Comparison of ENCODE assay signal across 8 cellular contexts in genomic region chr7:149028346-149029109, GRCh38. TPM values are rescaled to one million over a fixed set of nuclear protein-coding genes. Genes with fewer than 3 reads are reported as not detected.
DNase-seq lines count a peak whose midpoint lies in the region; ATAC-seq and TF ChIP-seq lines count a peak whose summit lies in the region.

Gene PDIA4, minus strand, starts transcription at chr7:149028505. Its CDS starts 97 bp downstream, at chr7:149028408.

- intact Hi-C loops in activated T-helper 2 cell treated with anti-CD3 and anti-CD28 coated beads, Interferon-gamma antibody, Interleukin-2, Interleukin-4, amounts not matched to agents 10 μg/mL and 5 μg/mL and 100 μg/mL, durations not matched to agents 14 hours and 24 hours and 36 hours (cut with micrococcal nuclease): loop anchor here (1.0 to 10.0 kb wide), 10 partner anchors 37 to 686 kb away; partner anchors contain the start of genes CUL1, EZH2, ZNF398 and ZNF425

- H3K4me1 Mint-ChIP-seq in activated T-helper 2 cell treated with anti-CD3 and anti-CD28 coated beads, Interferon-gamma antibody, Interleukin-2, Interleukin-4, amounts not matched to agents 10 μg/mL and 5 μg/mL and 100 μg/mL, durations not matched to agents 14 hours and 24 hours and 36 hours (ENCODE audit: low read depth): peaks cover 32% of the 10 kb centered on the region
- H3K4me1 Mint-ChIP-seq in naive thymus-derived CD8-positive, alpha-beta T cell: peaks cover 26 to 50% (median 45%) of the 10 kb centered on the region in 4 donors

- H3K4me3 Mint-ChIP-seq in activated T-helper 2 cell treated with anti-CD3 and anti-CD28 coated beads, Interferon-gamma antibody, Interleukin-2, Interleukin-4, amounts not matched to agents 10 μg/mL and 5 μg/mL and 100 μg/mL, durations not matched to agents 14 hours and 24 hours and 36 hours (ENCODE audit: low read depth): peak within 1 kb of the TSS; percentile 98
- peak within 1 kb of the TSS; percentile 90 to 96 (median 92) for H3K4me3 Mint-ChIP-seq in naive thymus-derived CD8-positive, alpha-beta T cell

- peak within 1 kb of the TSS; percentile 66 for H3K27ac ChIP-seq in RWPE2 (ENCODE audit: poor library complexity, severe bottlenecking)

- POLR2A ChIA-PET in naive thymus-derived CD8-positive, alpha-beta T cell (lab: Charles Lee): interaction anchor here (0.6 to 2.9 kb wide), 7 partner anchors 9 to 448 kb away, joined by 3 to 23 read pairs (median 5); partner anchors contain the start of gene ZNF786

- ATAC-seq in RWPE2 (ENCODE audit: low read depth): peak; percentile 93
- peak; percentile 88 to 89 for ATAC-seq in naive thymus-derived CD8-positive, alpha-beta T cell

- H3K36me3 Mint-ChIP-seq in activated T-helper 2 cell treated with anti-CD3 and anti-CD28 coated beads, Interferon-gamma antibody, Interleukin-2, Interleukin-4, amounts not matched to agents 10 μg/mL and 5 μg/mL and 100 μg/mL, durations not matched to agents 14 hours and 24 hours and 36 hours (ENCODE audit: low read depth): peaks cover 31% of the 10 kb centered on the region
- H3K36me3 Mint-ChIP-seq in naive thymus-derived CD8-positive, alpha-beta T cell: peaks cover 0 to 11% (median 0%) of the 10 kb centered on the region in 3 donors

- H3K27me3 ChIP-seq in RWPE2 (ENCODE audit: insufficient read depth, poor library complexity, severe bottlenecking): no peaks in the 10 kb centered on the region

- peaks cover 11% of the 10 kb centered on the region for H3K4me1 ChIP-seq in RWPE2 (ENCODE audit: insufficient read depth, poor library complexity, severe bottlenecking)

- peaks cover 2% of the 10 kb centered on the region for H3K27me3 Mint-ChIP-seq in activated T-helper 2 cell treated with anti-CD3 and anti-CD28 coated beads, Interferon-gamma antibody, Interleukin-2, Interleukin-4, amounts not matched to agents 10 μg/mL and 5 μg/mL and 100 μg/mL, durations not matched to agents 14 hours and 24 hours and 36 hours (ENCODE audit: low read depth)
- no peaks in the 10 kb centered on the region for H3K27me3 Mint-ChIP-seq in naive thymus-derived CD8-positive, alpha-beta T cell

- no peaks in the 10 kb centered on the region for H3K9me3 Mint-ChIP-seq in activated T-helper 2 cell treated with anti-CD3 and anti-CD28 coated beads, Interferon-gamma antibody, Interleukin-2, Interleukin-4, amounts not matched to agents 10 μg/mL and 5 μg/mL and 100 μg/mL, durations not matched to agents 14 hours and 24 hours and 36 hours
- H3K9me3 Mint-ChIP-seq in naive thymus-derived CD8-positive, alpha-beta T cell: no peaks in the 10 kb centered on the region

- H3K36me3 ChIP-seq in RWPE2 (ENCODE audit: low read depth): peaks cover 32% of the 10 kb centered on the region

- DNase-seq in ELR (ENCODE audit: low read depth) (peak; percentile 98), H4 (ENCODE audit: low spot score) (peak; percentile 99), LoVo (ENCODE audit: low spot score) (peak; percentile 100), RWPE2 (ENCODE audit: low spot score) (peak; percentile 100), fibroblast of mammary gland (ENCODE audit: low read depth) (peak; percentile 99)
- DNase-seq in activated T-helper 2 cell treated with anti-CD3 and anti-CD28 coated beads, Interferon-gamma antibody, Interleukin-2, Interleukin-4, amounts not matched to agents 10 μg/mL and 5 μg/mL and 100 μg/mL, durations not matched to agents 14 hours and 24 hours and 36 hours (ENCODE audit: low spot score): peak; percentile 100
- DNase-seq in naive thymus-derived CD8-positive, alpha-beta T cell: peak; percentile 98 to 99 (median 99)
- DNase-seq in stimulated activated naive CD4-positive, alpha-beta T cell (lab: John Stamatoyannopoulos, UW): peak; percentile 98 to 99 (median 98)

- peak within 1 kb of the TSS; percentile 87 for H3K4me3 ChIP-seq in RWPE2 (ENCODE audit: severe bottlenecking)
- peak within 1 kb of the TSS; percentile 91 for H3K4me3 ChIP-seq in fibroblast of mammary gland (ENCODE audit: control insufficient read depth, low read depth, low read length)

- no peaks in the 10 kb centered on the region for H3K9me3 ChIP-seq in RWPE2 (ENCODE audit: severe bottlenecking)

- peak within 1 kb of the TSS; percentile 93 for H3K27ac Mint-ChIP-seq in activated T-helper 2 cell treated with anti-CD3 and anti-CD28 coated beads, Interferon-gamma antibody, Interleukin-2, Interleukin-4, amounts not matched to agents 10 μg/mL and 5 μg/mL and 100 μg/mL, durations not matched to agents 14 hours and 24 hours and 36 hours
- peak within 1 kb of the TSS; percentile 87 to 97 (median 95) for H3K27ac Mint-ChIP-seq in naive thymus-derived CD8-positive, alpha-beta T cell

- TF ChIP-seq CTCF in RWPE2 (IDR thresholded peaks at IDR 0.05; ENCODE audit: poor library complexity, severe bottlenecking): no peak
- TF ChIP-seq CTCF in fibroblast of mammary gland (conservative IDR thresholded peaks at IDR 0.05; ENCODE audit: control insufficient read depth, insufficient read depth, low read depth, low read length): no peak

RNA-seq across cellular contexts. Expression of gene PDIA4, which starts in this region (rescaled TPM):
- total RNA-seq in H4 (2014; rRNA removed; shearing (Covaris generic)): 307 and 318 TPM in 2 replicates
- total RNA-seq in activated T-helper 2 cell treated with anti-CD3 and anti-CD28 coated beads, Interferon-gamma antibody, Interleukin-2, Interleukin-4, amounts not matched to agents 10 μg/mL and 5 μg/mL and 100 μg/mL, durations not matched to agents 14 hours and 24 hours and 36 hours: 155 and 159 TPM in 2 replicates
- 10 to 100 TPM; 43.2 to 44.8 TPM for total RNA-seq in naive thymus-derived CD8-positive, alpha-beta T cell
- polyA plus RNA-seq in naive thymus-derived CD8-positive, alpha-beta T cell: 10 to 100 TPM; 80.3 to 94.0 (median 89.5) TPM

Comparison
In these comparisons a context has a peak if more than half of its experiments do, and no peak if none do; other contexts are left out.
1. Peak in every context shown above with its lines: DNase-seq, ATAC-seq, H3K4me3 ChIP-seq and H3K27ac ChIP-seq.